Comparison of ENCODE assay signal across 8 cellular contexts in the genomic region with DNA sequence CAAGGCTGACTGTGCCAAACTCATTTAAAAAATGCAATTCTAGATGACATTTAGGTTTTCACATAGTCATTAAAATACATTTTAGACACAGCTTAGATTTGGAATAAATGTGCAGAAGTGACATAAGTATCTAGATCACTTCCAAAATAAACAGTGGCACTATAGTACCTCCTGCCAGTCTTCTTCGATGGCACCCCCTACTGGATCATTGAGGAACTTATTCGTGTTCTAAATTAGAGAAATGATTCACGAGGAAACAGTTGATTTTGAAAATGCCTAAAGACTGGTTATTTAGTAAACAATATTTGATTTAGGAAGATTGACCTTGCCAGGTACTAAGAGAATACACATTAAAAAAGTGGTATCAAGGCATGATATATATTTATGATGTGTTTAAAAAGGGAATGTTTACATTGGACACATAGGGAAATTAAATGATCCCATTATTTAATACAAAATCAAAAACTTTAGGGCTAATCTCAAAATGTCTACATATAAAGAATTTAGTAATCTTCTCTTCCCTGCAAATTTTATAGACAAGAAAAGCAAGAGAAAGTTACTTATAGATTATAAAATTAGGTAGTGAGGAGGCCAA.
A peak's percentile ranks its signal among the peaks of the same experiment; 100 is the strongest.
DNase-seq lines count a peak whose midpoint lies in the region; ATAC-seq and TF ChIP-seq lines count a peak whose summit lies in the region.

No MANE protein-coding gene starts in this region.

- H3K9ac ChIP-seq in mesendoderm (ENCODE audit: low read length): no peak overlapping the region

- no CpG with 5 or more reads among the region's 3 CpGs for WGBS in mesendoderm (ENCODE audit: extremely low coverage, insufficient coverage, low lambda C conversion rate)

- no peak overlapping the region; the same call in 1 of the 2 replicates for H2AFZ ChIP-seq in OCI-LY7 (ENCODE audit: low read length)

- no peak overlapping the region for H3K56ac ChIP-seq in mesendoderm (ENCODE audit: low read length)

- H3K4ac ChIP-seq in mesendoderm (ENCODE audit: low read depth, low read length): no peak overlapping the region

- BruUV-seq in OCI-LY7 (replicated peaks; lab: Mats Ljungman, UMichigan): no TSS peak

- no peak overlapping the region for H4K8ac ChIP-seq in mesendoderm (ENCODE audit: low read depth, low read length)

- H3K4me3 ChIP-seq in OCI-LY7 (ENCODE audit: low read depth, low read length, poor library complexity, severe bottlenecking) (no peak overlapping the region), coronary artery (no peak overlapping the region), mesendoderm (ENCODE audit: low read length) (no peak overlapping the region)

- H3K18ac ChIP-seq in mesendoderm (ENCODE audit: low read length): no peak overlapping the region

- H2BK5ac ChIP-seq in mesendoderm (ENCODE audit: low read length): no peak overlapping the region

- H2BK15ac ChIP-seq in mesendoderm (replicated peaks; ENCODE audit: low read depth): no peak overlapping the region

- no peak overlapping the region for H2BK120ac ChIP-seq in mesendoderm (ENCODE audit: low read depth, low read length)

- H3K79me2 ChIP-seq in OCI-LY7 (ENCODE audit: insufficient read depth, low read depth, low read length): no peaks in the 10 kb centered on the region
- H3K79me2 ChIP-seq in mesendoderm (ENCODE audit: control insufficient read depth, insufficient read depth, low read length): no peaks in the 10 kb centered on the region

- no peak overlapping the region for H3K23ac ChIP-seq in mesendoderm (ENCODE audit: low read length)

- no peaks in the 10 kb centered on the region for H3K4me1 ChIP-seq in OCI-LY7 (ENCODE audit: insufficient read depth, low read length, poor library complexity, severe bottlenecking)
- H3K4me1 ChIP-seq in mesendoderm (ENCODE audit: control insufficient read depth, low read depth, low read length): no peaks in the 10 kb centered on the region

- TF ChIP-seq CTCF in OCI-LY7 (conservative IDR thresholded peaks at IDR 0.05; ENCODE audit: low read length): peak; percentile 86
- TF ChIP-seq CTCF in coronary artery (IDR thresholded peaks at IDR 0.05): peak; percentile 64

- no peak overlapping the region for H3K4me2 ChIP-seq in OCI-LY7 (ENCODE audit: low read length)
- no peak overlapping the region for H3K4me2 ChIP-seq in mesendoderm (ENCODE audit: low read length)

- intact Hi-C loops in OCI-LY7 (cut with micrococcal nuclease; ENCODE audit: unreplicated experiment): loop anchor here (1.0 kb wide), 1 partner anchor 673 kb away; no protein-coding TSS in a partner anchor

- ATAC-seq in GM19397 (IDR thresholded peaks at IDR 0.05; ENCODE audit: unreplicated experiment): peak; percentile 76

- no peak overlapping the region for H2AK5ac ChIP-seq in mesendoderm (ENCODE audit: low read length)

- CTCF ChIA-PET in OCI-LY7 (lab: Charles Lee; ENCODE audit: unreplicated experiment): no interaction called here

- POLR2A ChIA-PET in OCI-LY7 (lab: Charles Lee): no interaction called here

- DNase-seq in DMS53 (lab: John Stamatoyannopoulos, UW): peak; percentile 86
- DNase-seq in HK-2 (ENCODE audit: unreplicated experiment): peak; percentile 10
- peak; percentile 23 for DNase-seq in OCI-LY7 (ENCODE audit: low spot score)
- no peak for DNase-seq in coronary artery (ENCODE audit: low spot score)
- peak; percentile 45 for DNase-seq in mesendoderm
- DNase-seq in DMS79 treated with DMSO at 0.1 percent for 48 hours (lab: John Stamatoyannopoulos, UW): no peak
- no peak for DNase-seq in activated T-cell treated with anti-CD3 and anti-CD28 coated beads for 4 hours

- no peak overlapping the region for H3K27ac ChIP-seq in OCI-LY7 (ENCODE audit: low read depth, low read length, poor library complexity, severe bottlenecking)
- no peak overlapping the region for H3K27ac ChIP-seq in coronary artery
- H3K27ac ChIP-seq in mesendoderm (ENCODE audit: low read depth, low read length): no peak overlapping the region

- no peaks in the 10 kb centered on the region for H3K79me1 ChIP-seq in mesendoderm (ENCODE audit: low read length)

- no peaks in the 10 kb centered on the region for H3K36me3 ChIP-seq in OCI-LY7 (ENCODE audit: insufficient read depth, low read length)
- no peaks in the 10 kb centered on the region for H3K36me3 ChIP-seq in mesendoderm (ENCODE audit: control insufficient read depth, insufficient read depth, low read length)

- no peaks in the 10 kb centered on the region for H3K9me2 ChIP-seq in OCI-LY7 (ENCODE audit: insufficient read depth, low read length)

- H3K27me3 ChIP-seq in mesendoderm (ENCODE audit: insufficient read depth, low read length, poor library complexity): no peaks in the 10 kb centered on the region

- no peak overlapping the region for H4K5ac ChIP-seq in mesendoderm (ENCODE audit: low read length)

- no peaks in the 10 kb centered on the region for H3K9me3 ChIP-seq in OCI-LY7 (ENCODE audit: low read length)

- no peaks in the 10 kb centered on the region for H4K20me1 ChIP-seq in OCI-LY7 (ENCODE audit: insufficient read depth, low read length)

Comparison
In these comparisons a context has a peak if more than half of its experiments do, and no peak if none do; other contexts are left out.
1. DNase-seq: peak in DMS53 (single experiment), HK-2 (single experiment), OCI-LY7 (single experiment) and mesendoderm (single experiment); none in coronary artery (single experiment), DMS79 treated with DMSO at 0.1 percent for 48 hours (single experiment) and activated T-cell treated with anti-CD3 and anti-CD28 coated beads for 4 hours (single experiment).